In genomic region chr1:89897347-89898133, GRCh38 we compare ENCODE assay signal across 24 cellular contexts.
A peak's percentile ranks its signal among the peaks of the same experiment; 100 is the strongest.
DNase-seq lines count a peak whose midpoint lies in the region; ATAC-seq, FAIRE-seq and TF ChIP-seq lines count a peak whose summit lies in the region.
"Had no signal": no experiment of that assay in that cellular context is flagged by ENCODE, and none has a peak within 500 bp of the region (broad histone marks: within the 10 kb centered on the region; RNA-seq: fewer than 3 reads in every experiment).

No MANE protein-coding gene starts in this region.

- H3K4me3 ChIP-seq in A673 (ENCODE audit: low read depth, low read length, poor library complexity, severe bottlenecking) = no peak overlapping the region
- H3K4me3 ChIP-seq in Loucy (ENCODE audit: low read length, poor library complexity, severe bottlenecking) = no peak overlapping the region
- no peak overlapping the region for H3K4me3 ChIP-seq in HepG2 (replicated peaks in 1 of 3; ENCODE audit: insufficient read depth in 1 of 3, low read depth in 2 of 3, low read length in 3 of 3)
- H3K4me3 ChIP-seq in retinal pigment epithelial cell (ENCODE audit: low read length) = no peak overlapping the region
- H3K4me3 ChIP-seq: PC-9, SJSA1 had no signal

- no peaks in the 10 kb centered on the region for H3K27me3 ChIP-seq in A673 (replicated peaks; ENCODE audit: insufficient read depth, low read depth, low read length, poor library complexity)
- H3K27me3 ChIP-seq in Loucy (ENCODE audit: insufficient read depth, low read length, poor library complexity, severe bottlenecking) = no peaks in the 10 kb centered on the region
- no peaks in the 10 kb centered on the region for H3K27me3 ChIP-seq in HepG2 (ENCODE audit: control insufficient read depth in 1 of 2, insufficient read depth in 2 of 2, low read length in 2 of 2)
- H3K27me3 ChIP-seq: SJSA1 had no signal

- H3K4me1 Mint-ChIP-seq in activated naive CD8-positive, alpha-beta T cell treated with anti-CD3 and anti-CD28 coated beads for 36 hours = peaks cover 19% of the 10 kb centered on the region

- H3K36me3 Mint-ChIP-seq in activated naive CD8-positive, alpha-beta T cell treated with anti-CD3 and anti-CD28 coated beads for 36 hours = peaks cover 8% of the 10 kb centered on the region

- H3K4me1 ChIP-seq in A673 (ENCODE audit: insufficient read depth, low read length, poor library complexity, severe bottlenecking) (peaks cover 73% of the 10 kb centered on the region), Loucy (ENCODE audit: insufficient read depth, low read length, poor library complexity, severe bottlenecking) (peaks cover 57% of the 10 kb centered on the region), HepG2 (ENCODE audit: insufficient read depth, low read length) (peaks cover 80% of the 10 kb centered on the region)

- TF ChIP-seq CTCF in A673 (conservative IDR thresholded peaks at IDR 0.05; ENCODE audit: low read depth, low read length) = no peak
- TF ChIP-seq CTCF in Loucy (conservative IDR thresholded peaks at IDR 0.05; ENCODE audit: low read length) = no peak
- no peak for TF ChIP-seq CTCF in HepG2 (CRISPR knock-in tag; IDR thresholded peaks at IDR 0.05)
- TF ChIP-seq CTCF in retinal pigment epithelial cell (conservative IDR thresholded peaks at IDR 0.05; ENCODE audit: low read depth, low read length) = no peak

- H3F3A ChIP-seq in Loucy (ENCODE audit: low read depth) = no peaks in the 10 kb centered on the region; the same call in 1 of the 2 replicates

- H2AFZ ChIP-seq in Loucy (ENCODE audit: low read length) (no peak overlapping the region), HepG2 (ENCODE audit: low read length) (no peak overlapping the region)
- H2AFZ ChIP-seq: PC-9 had no signal

- DNase-seq in A673 (ENCODE audit: low spot score) (peak; percentile 53), HepG2 (ENCODE audit: low spot score) (no peak), retinal pigment epithelial cell (ENCODE audit: low read depth) (peak; percentile 32), islet precursor cell (no peak)
- DNase-seq in activated naive CD8-positive, alpha-beta T cell treated with anti-CD3 and anti-CD28 coated beads for 36 hours = no peak
- DNase-seq: 8988T; DMS153; GOT3; HCEC 1CT; KBM-7; MM.1S; NCI-H1048; NCI-H1694; NCI-H2029 treated with DMSO at 0.1 percent for 48 hours; NCI-H446 treated with DMSO at 0.1 percent for 48 hours; NCI-H526; NCI-H82; NK-92 treated with Interleukin-12 subunit alpha and Interleukin-12 subunit beta, amount 100 ng/mL, for 24 hours; PC-9; Right ventricle myocardium superior; RPMI8226 had no signal

- no peak overlapping the region for H3K27ac Mint-ChIP-seq in activated naive CD8-positive, alpha-beta T cell treated with anti-CD3 and anti-CD28 coated beads for 36 hours

- H3K4me3 Mint-ChIP-seq in activated naive CD8-positive, alpha-beta T cell treated with anti-CD3 and anti-CD28 coated beads for 36 hours = no peak overlapping the region

- peaks cover 4% of the 10 kb centered on the region for H3K36me3 ChIP-seq in A673 (ENCODE audit: insufficient read depth, low read length, poor library complexity, severe bottlenecking)
- no peaks in the 10 kb centered on the region for H3K36me3 ChIP-seq in Loucy (ENCODE audit: insufficient read depth, low read length)
- H3K36me3 ChIP-seq in HepG2 (replicated peaks in 1 of 2; ENCODE audit: control insufficient read depth in 1 of 2, insufficient read depth in 2 of 2, low read length in 2 of 2) = peaks cover 0 to 9% of the 10 kb centered on the region in 2 experiments; a peak in 1 of 5 replicates
- H3K36me3 ChIP-seq: SJSA1 had no signal

- intact Hi-C loops in A673 (cut with micrococcal nuclease; ENCODE audit: unreplicated experiment) (no loop called here), HepG2 (cut with micrococcal nuclease; ENCODE audit: unreplicated experiment) (no loop called here)

- peak overlapping the region; percentile 50 for H3K4me2 ChIP-seq in Loucy (ENCODE audit: low read depth, low read length, poor library complexity, severe bottlenecking)
- H3K4me2 ChIP-seq in HepG2 (ENCODE audit: low read depth, low read length) = no peak overlapping the region
- H3K4me2 ChIP-seq: PC-9 had no signal

- TF ChIP-seq POLR2A in HepG2 (IDR thresholded peaks at IDR 0.05; ENCODE audit: insufficient read depth in 1 of 2, low read depth in 2 of 2, low read length in 2 of 2) = no peak

- H4K20me1 ChIP-seq in Loucy (ENCODE audit: insufficient read depth, low read length, poor library complexity, severe bottlenecking) = peaks cover 32% of the 10 kb centered on the region
- no peaks in the 10 kb centered on the region for H4K20me1 ChIP-seq in HepG2 (ENCODE audit: insufficient read depth, low read length)

- H3K9me3 Mint-ChIP-seq in activated naive CD8-positive, alpha-beta T cell treated with anti-CD3 and anti-CD28 coated beads for 36 hours = no peaks in the 10 kb centered on the region

- ATAC-seq in HepG2 (no peak), GM21423 (IDR thresholded peaks at IDR 0.05; ENCODE audit: unreplicated experiment) (no peak)

- CTCF ChIA-PET in A673 (lab: Charles Lee) (no interaction called here), HepG2 (lab: Yijun Ruan, JAX; ENCODE audit: low intra/inter-chr PET ratio, low total read pairs) (no interaction called here)

- POLR2A ChIA-PET in A673 (lab: Charles Lee; ENCODE audit: low non-redundant PET) = no interaction called here
- POLR2A ChIA-PET in HepG2 (lab: Yijun Ruan, JAX) = no interaction called here

- peaks cover 83% of the 10 kb centered on the region for H3K79me2 ChIP-seq in Loucy (ENCODE audit: insufficient read depth, low read length)
- H3K79me2 ChIP-seq in HepG2 (ENCODE audit: insufficient read depth, low read length) = peaks cover 26% of the 10 kb centered on the region

- H3K27ac ChIP-seq in A673 (ENCODE audit: low read depth, low read length, poor library complexity, severe bottlenecking) (peak overlapping the region; percentile 47), HepG2 (ENCODE audit: extremely low read length, insufficient read depth, low read length) (no peak overlapping the region)
- H3K27ac ChIP-seq: PC-9, SJSA1 had no signal

- H3K9me2 ChIP-seq in Loucy (replicated peaks; ENCODE audit: low read depth, low read length) = no peaks in the 10 kb centered on the region

- no peak for FAIRE-seq in HepG2 (lab: Jason Lieb, UNC)

- no peak for TF ChIP-seq RAD21 in HepG2 (CRISPR knock-in tag; IDR thresholded peaks at IDR 0.05)

- no peaks in the 10 kb centered on the region for H3K27me3 Mint-ChIP-seq in activated naive CD8-positive, alpha-beta T cell treated with anti-CD3 and anti-CD28 coated beads for 36 hours

- TF ChIP-seq EP300 in HepG2 (IDR thresholded peaks at IDR 0.05; ENCODE audit: low read depth in 2 of 2, low read length in 2 of 2) (no peak), HepG2 (CRISPR knock-in tag; IDR thresholded peaks at IDR 0.05; ENCODE audit: borderline replicate concordance) (no peak)

- H3K9ac ChIP-seq in Loucy (ENCODE audit: low read depth, low read length, poor library complexity, severe bottlenecking) (no peak overlapping the region), HepG2 (ENCODE audit: insufficient read depth, low read depth, low read length) (no peak overlapping the region)

- WGBS in HepG2 (ENCODE audit: low lambda C conversion rate) = 93% methylated on average over 8 of the region's 8 CpGs

- in situ Hi-C loops in HepG2 (cut with HindIII; ENCODE audit: extremely low pct_ligation_motif_present, low pct_unique_long_range_greater_than_20kb) = no loop called here

- H3K9me3 ChIP-seq in A673 (ENCODE audit: low read depth, low read length, poor library complexity, severe bottlenecking) = no peaks in the 10 kb centered on the region
- H3K9me3 ChIP-seq in Loucy (ENCODE audit: insufficient read depth, low read depth, low read length) = no peaks in the 10 kb centered on the region
- no peaks in the 10 kb centered on the region for H3K9me3 ChIP-seq in HepG2 (ENCODE audit: low read length)
- H3K9me3 ChIP-seq: SJSA1 had no signal

- no TSS peak for BruUV-seq in A673 (replicated peaks; lab: Mats Ljungman, UMichigan)
- BruUV-seq in HepG2 (replicated peaks; lab: Mats Ljungman, UMichigan) = no TSS peak

TF ChIP-seq in HepG2, 621 proteins besides CTCF, POLR2A, EP300 and RAD21:
- TF ChIP-seq POGK (CRISPR knock-in tag; conservative IDR thresholded peaks at IDR 0.05) = no peak
- TF ChIP-seq MYNN (CRISPR knock-in tag; IDR thresholded peaks at IDR 0.05; ENCODE audit: low read depth) = no peak
- TF ChIP-seq CEBPB (IDR thresholded peaks at IDR 0.05; ENCODE audit: borderline replicate concordance, low read depth, low read length) = peak; percentile 57
- TF ChIP-seq ZFP37 (CRISPR knock-in tag; IDR thresholded peaks at IDR 0.05; ENCODE audit: borderline replicate concordance) = no peak
- TF ChIP-seq ZNF326 (CRISPR knock-in tag; IDR thresholded peaks at IDR 0.05; ENCODE audit: borderline replicate concordance) = no peak

Comparison
In these comparisons a context has a peak if more than half of its experiments do, and no peak if none do; other contexts are left out.
1. DNase-seq: peak in A673 (single experiment) and retinal pigment epithelial cell (single experiment); none in HepG2 (single experiment), islet precursor cell (single experiment) and activated naive CD8-positive, alpha-beta T cell treated with anti-CD3 and anti-CD28 coated beads for 36 hours (single experiment).